ENCODE assay signal across 22 cellular contexts in the genomic region with DNA sequence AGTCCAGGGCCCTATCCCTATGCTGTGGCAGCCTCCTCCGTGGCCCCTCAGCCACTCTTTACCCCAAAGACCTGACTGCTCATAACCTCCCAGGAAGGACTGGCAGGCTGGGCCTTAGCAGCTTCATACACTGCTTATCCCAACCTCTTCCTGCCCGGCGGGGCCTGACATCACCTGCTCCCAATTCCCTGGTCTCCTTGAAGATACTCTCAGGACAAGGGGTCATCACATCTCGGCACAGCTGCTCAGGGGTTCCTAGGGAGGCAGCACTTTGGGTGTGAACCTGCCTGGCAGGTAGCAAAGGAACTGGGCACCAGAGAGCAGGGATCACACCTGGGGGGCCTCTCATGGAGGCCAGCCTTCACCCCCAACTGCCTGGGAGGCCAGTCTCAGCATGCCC.
"Had no signal": no experiment of that assay in that cellular context is flagged by ENCODE, and none has a peak within 500 bp of the region (broad histone marks: within the 10 kb centered on the region; RNA-seq: fewer than 3 reads in every experiment).

No MANE protein-coding gene starts in this region.

- ATAC-seq: gastrocnemius medialis, heart right ventricle, left cardiac atrium, lower lobe of right lung, pancreas, right cardiac atrium had no signal

- H3K27ac ChIP-seq: dorsolateral prefrontal cortex, esophagus muscularis mucosa, gastrocnemius medialis, heart right ventricle, left ventricle myocardium inferior, lower lobe of right lung, pancreas, uterus had no signal

- H3K27ac Mint-ChIP-seq: nephron, progenitor cell of endocrine pancreas, type B pancreatic cell had no signal

- H3K27me3 ChIP-seq: dorsolateral prefrontal cortex, esophagus muscularis mucosa, gastrocnemius medialis, heart right ventricle, pancreas, uterus had no signal

- H3K9me3 ChIP-seq: esophagus muscularis mucosa, gastrocnemius medialis, heart right ventricle, left ventricle myocardium inferior, lower lobe of right lung, pancreas, uterus had no signal

- H3K4me1 ChIP-seq: pancreas, uterus had no signal

- H3K36me3 ChIP-seq: esophagus muscularis mucosa, gastrocnemius medialis, heart right ventricle, left ventricle myocardium inferior, lower lobe of right lung, pancreas, uterus had no signal

- H3K36me3 Mint-ChIP-seq: naive B cell had no signal

- H3K4me3 ChIP-seq: dorsolateral prefrontal cortex, esophagus muscularis mucosa, gastrocnemius medialis, heart right ventricle, left ventricle myocardium inferior, lower lobe of right lung, pancreas, smooth muscle cell, uterus had no signal

- DNase-seq: cortex of kidney; dorsolateral prefrontal cortex; effector CD8-positive, alpha-beta T cell; gastrocnemius medialis; heart right ventricle; hypothalamus; left cardiac atrium; left ventricle myocardium inferior; lower lobe of right lung; mesendoderm; naive B cell; occipital lobe; pancreas; right cardiac atrium; stimulated activated CD4-positive, alpha-beta T cell treated with anti-CD3 and anti-CD28 coated beads, Interleukin-2, amount 100 ng/mL, for 48 hours; stimulated activated naive CD4-positive, alpha-beta T cell treated with Interleukin-2 at 50 U/mL for 16 hours; uterus had no signal

- H3K4me2 ChIP-seq: smooth muscle cell had no signal

- H3K9me3 Mint-ChIP-seq: naive B cell, type B pancreatic cell had no signal
